10 cellular contexts compared by ENCODE assay signal in genomic region chr3:179929091-179929529, GRCh38.
DNase-seq lines count a peak whose midpoint lies in the region; ATAC-seq and TF ChIP-seq lines count a peak whose summit lies in the region.
"Had no signal": no experiment of that assay in that cellular context is flagged by ENCODE, and none has a peak within 500 bp of the region (broad histone marks: within the 10 kb centered on the region; RNA-seq: fewer than 3 reads in every experiment).

No MANE protein-coding gene starts in this region.

- H3K9me2 ChIP-seq in Karpas-422 (replicated peaks; ENCODE audit: insufficient read depth, low read length) (no peaks in the 10 kb centered on the region), hepatocyte (replicated peaks; ENCODE audit: insufficient read depth) (no peaks in the 10 kb centered on the region)

- no peaks in the 10 kb centered on the region for H3K36me3 Mint-ChIP-seq in stimulated activated memory B cell treated with anti-CD40 and anti-IgM and Interleukin-4, amounts not matched to agents 10 μg/mL and 1 μg/mL and 100 μg/mL, for 72 hours
- H3K36me3 Mint-ChIP-seq: stimulated activated naive B cell treated with anti-CD40 and anti-IgM and Interleukin-4, amounts not matched to agents 10 μg/mL and 1 μg/mL and 100 μg/mL, for 72 hours had no signal

- H3K9me3 Mint-ChIP-seq in stimulated activated memory B cell treated with anti-CD40 and anti-IgM and Interleukin-4, amounts not matched to agents 10 μg/mL and 1 μg/mL and 100 μg/mL, for 72 hours, result no peaks in the 10 kb centered on the region
- H3K9me3 Mint-ChIP-seq: activated B cell treated with CpG ODN at 0.5 μM for 24 hours; stimulated activated naive B cell treated with anti-CD40 and anti-IgM and Interleukin-4, amounts not matched to agents 10 μg/mL and 1 μg/mL and 100 μg/mL, for 72 hours had no signal

- no peak overlapping the region for H3K27ac Mint-ChIP-seq in stimulated activated memory B cell treated with anti-CD40 and anti-IgM and Interleukin-4, amounts not matched to agents 10 μg/mL and 1 μg/mL and 100 μg/mL, for 72 hours
- H3K27ac Mint-ChIP-seq: activated B cell treated with CpG ODN at 0.5 μM for 24 hours; stimulated activated naive B cell treated with anti-CD40 and anti-IgM and Interleukin-4, amounts not matched to agents 10 μg/mL and 1 μg/mL and 100 μg/mL, for 72 hours had no signal

- peaks cover 91% of the 10 kb centered on the region for H3K4me1 ChIP-seq in Karpas-422 (ENCODE audit: low read length)
- H3K4me1 ChIP-seq in Peyer's patch, result no peaks in the 10 kb centered on the region
- no peaks in the 10 kb centered on the region for H3K4me1 ChIP-seq in adipocyte (ENCODE audit: control insufficient read depth, insufficient read depth, low read length)
- H3K4me1 ChIP-seq in hepatocyte (ENCODE audit: insufficient read depth), result no peaks in the 10 kb centered on the region

- peak overlapping the region; percentile 68; the same call in 1 of the 2 replicates for H2AFZ ChIP-seq in Karpas-422 (ENCODE audit: low read length)
- no peak overlapping the region for H2AFZ ChIP-seq in hepatocyte

- peak overlapping the region; percentile 32 for H3K9ac ChIP-seq in Karpas-422 (ENCODE audit: low read length)
- no peak overlapping the region for H3K9ac ChIP-seq in adipocyte (ENCODE audit: low read length)

- no peak for TF ChIP-seq POLR2A in Peyer's patch (IDR thresholded peaks at IDR 0.05)

- DNase-seq in COR-L47 (lab: John Stamatoyannopoulos, UW) (peak; percentile 53), Karpas-422 (peak; percentile 89), Peyer's patch (peak in 2 of 3 donors; percentile 22 to 55), adipocyte (ENCODE audit: low read depth) (peak; percentile 68), hepatocyte (ENCODE audit: low spot score) (peak; percentile 68), smooth muscle cell of the brain vasculature (ENCODE audit: low read depth, low spot score) (peak; percentile 24)
- DNase-seq: activated B cell treated with CpG ODN at 0.5 μM for 24 hours; stimulated activated naive B cell treated with anti-CD40 and anti-IgM and Interleukin-4, amounts not matched to agents 10 μg/mL and 1 μg/mL and 100 μg/mL, for 72 hours had no signal

- H3K4me2 ChIP-seq in Karpas-422 (ENCODE audit: low read depth, low read length, poor library complexity, severe bottlenecking) (peak overlapping the region; percentile 24), hepatocyte (no peak overlapping the region)

- H4K20me1 ChIP-seq in Karpas-422 (ENCODE audit: insufficient read depth, low read depth, low read length) (no peaks in the 10 kb centered on the region), hepatocyte (ENCODE audit: insufficient read depth, poor library complexity, severe bottlenecking) (no peaks in the 10 kb centered on the region)

- no peaks in the 10 kb centered on the region for H3K4me1 Mint-ChIP-seq in stimulated activated memory B cell treated with anti-CD40 and anti-IgM and Interleukin-4, amounts not matched to agents 10 μg/mL and 1 μg/mL and 100 μg/mL, for 72 hours
- H3K4me1 Mint-ChIP-seq: activated B cell treated with CpG ODN at 0.5 μM for 24 hours; stimulated activated naive B cell treated with anti-CD40 and anti-IgM and Interleukin-4, amounts not matched to agents 10 μg/mL and 1 μg/mL and 100 μg/mL, for 72 hours had no signal

- H3K79me2 ChIP-seq in Karpas-422 (ENCODE audit: low read length), result no peaks in the 10 kb centered on the region
- H3K79me2 ChIP-seq in hepatocyte, result no peaks in the 10 kb centered on the region

- H3K27me3 Mint-ChIP-seq in stimulated activated memory B cell treated with anti-CD40 and anti-IgM and Interleukin-4, amounts not matched to agents 10 μg/mL and 1 μg/mL and 100 μg/mL, for 72 hours, result peaks cover 26% of the 10 kb centered on the region

- H3K9me3 ChIP-seq in Karpas-422 (ENCODE audit: low read length) (no peaks in the 10 kb centered on the region), Peyer's patch (no peaks in the 10 kb centered on the region), adipocyte (ENCODE audit: control insufficient read depth, low read length) (no peaks in the 10 kb centered on the region), hepatocyte (ENCODE audit: low read depth) (no peaks in the 10 kb centered on the region)

- no peaks in the 10 kb centered on the region for H3K27me3 ChIP-seq in Karpas-422 (ENCODE audit: low read length)
- H3K27me3 ChIP-seq in Peyer's patch, result no peaks in the 10 kb centered on the region
- H3K27me3 ChIP-seq in adipocyte (replicated peaks; ENCODE audit: control insufficient read depth, insufficient read depth, low read length), result no peaks in the 10 kb centered on the region
- H3K27me3 ChIP-seq in hepatocyte, result no peaks in the 10 kb centered on the region

- WGBS in hepatocyte (ENCODE audit: low lambda C conversion rate, missing lambda C conversion rate), result 0% methylated on average over 1 of the region's 1 CpG

- ATAC-seq in GM19468 (IDR thresholded peaks at IDR 0.05; ENCODE audit: extremely low read depth, unreplicated experiment), result peak; percentile 52
- no peak for ATAC-seq in stimulated activated memory B cell treated with anti-CD40 and anti-IgM and Interleukin-4, amounts not matched to agents 10 μg/mL and 1 μg/mL and 100 μg/mL, for 72 hours

- peak overlapping the region; percentile 95 for H3K27ac ChIP-seq in Karpas-422 (ENCODE audit: low read length)
- no peak overlapping the region for H3K27ac ChIP-seq in Peyer's patch
- H3K27ac ChIP-seq in hepatocyte, result no peak overlapping the region

- no peaks in the 10 kb centered on the region for H3K36me3 ChIP-seq in Karpas-422 (ENCODE audit: insufficient read depth, low read length)
- no peaks in the 10 kb centered on the region for H3K36me3 ChIP-seq in Peyer's patch
- H3K36me3 ChIP-seq in adipocyte (ENCODE audit: control insufficient read depth, insufficient read depth, low read length, severe bottlenecking), result no peaks in the 10 kb centered on the region
- H3K36me3 ChIP-seq in hepatocyte (replicated peaks; ENCODE audit: insufficient read depth, low read depth), result no peaks in the 10 kb centered on the region

- H3K4me3 ChIP-seq in Karpas-422 (ENCODE audit: low read length), result no peak overlapping the region
- no peak overlapping the region for H3K4me3 ChIP-seq in Peyer's patch
- H3K4me3 ChIP-seq in adipocyte (ENCODE audit: low read length), result no peak overlapping the region
- H3K4me3 ChIP-seq in hepatocyte, result no peak overlapping the region

- TF ChIP-seq CTCF in Peyer's patch (IDR thresholded peaks at IDR 0.05), result peak; percentile 22 to 60 (median 44)
- peak; percentile 90 for TF ChIP-seq CTCF in hepatocyte (IDR thresholded peaks at IDR 0.05; ENCODE audit: poor library complexity)

- no peak overlapping the region for H3K4me3 Mint-ChIP-seq in stimulated activated memory B cell treated with anti-CD40 and anti-IgM and Interleukin-4, amounts not matched to agents 10 μg/mL and 1 μg/mL and 100 μg/mL, for 72 hours
- H3K4me3 Mint-ChIP-seq: activated B cell treated with CpG ODN at 0.5 μM for 24 hours; stimulated activated naive B cell treated with anti-CD40 and anti-IgM and Interleukin-4, amounts not matched to agents 10 μg/mL and 1 μg/mL and 100 μg/mL, for 72 hours had no signal

Comparison
In these comparisons a context has a peak if more than half of its experiments do, and no peak if none do; other contexts are left out.
1. DNase-seq: peak in every context shown above with its lines; median percentile 89 in Karpas-422; 68 in adipocyte; 68 in hepatocyte; 53 in COR-L47; 38 in Peyer's patch; 24 in smooth muscle cell of the brain vasculature.